Comparison of ENCODE assay signal across 24 cellular contexts in the genomic region with DNA sequence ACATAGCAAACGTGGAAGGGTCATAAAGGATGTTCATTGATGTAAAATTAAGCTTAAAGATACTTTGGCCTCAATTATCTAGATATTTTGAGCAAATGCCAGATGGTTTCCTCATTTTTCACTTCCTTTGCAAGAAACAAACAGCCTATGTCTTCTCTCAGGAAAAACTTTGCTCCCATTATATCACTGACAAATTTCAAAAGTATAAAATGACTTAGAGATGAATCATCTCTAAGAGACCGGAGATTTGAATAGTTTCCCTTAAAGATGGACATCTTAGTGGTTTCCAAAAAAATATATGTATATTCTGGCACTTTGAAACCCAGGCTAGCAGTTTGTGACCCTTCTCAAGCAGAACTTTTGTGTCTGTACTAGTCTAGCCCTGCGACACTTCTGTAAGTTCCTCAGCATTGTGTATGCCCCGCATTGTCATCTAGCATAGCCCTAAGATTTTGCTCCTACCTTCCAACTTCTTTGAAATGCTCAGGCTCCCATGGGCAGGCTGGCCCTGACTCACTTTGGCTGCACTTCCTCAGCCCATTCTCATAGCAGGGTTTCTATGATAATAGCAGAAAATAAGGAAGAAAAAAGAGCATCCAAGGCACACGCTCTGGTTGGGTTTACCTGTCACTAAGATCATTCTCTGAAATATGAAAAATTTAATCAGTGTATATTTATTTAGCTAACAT. TPM values are rescaled to one million over a fixed set of nuclear protein-coding genes. Genes with fewer than 3 reads are reported as not detected.
"Had no signal": no experiment of that assay in that cellular context is flagged by ENCODE, and none has a peak within 500 bp of the region (broad histone marks: within the 10 kb centered on the region; RNA-seq: fewer than 3 reads in every experiment).

No MANE protein-coding gene starts in this region.

- H3K36me3 ChIP-seq: esophagus muscularis mucosa, left lung, sigmoid colon, suprapubic skin, upper lobe of left lung, WERI-Rb-1 had no signal

- H3K27ac Mint-ChIP-seq: activated CD8-positive, alpha-beta T cell treated with anti-CD3 and anti-CD28 coated beads, Interleukin-2, amount 10 ng/mL, durations not matched to agents 7 days and 5 days; activated naive CD8-positive, alpha-beta T cell treated with anti-CD3 and anti-CD28 coated beads, Interleukin-2, amount 10 ng/mL, durations not matched to agents 7 days and 5 days; naive thymus-derived CD8-positive, alpha-beta T cell; T-cell had no signal

- H3K4me1 ChIP-seq: esophagus muscularis mucosa, foreskin keratinocyte, left lung, psoas muscle, sigmoid colon, suprapubic skin, upper lobe of left lung had no signal

- H3K4me3 Mint-ChIP-seq: activated CD8-positive, alpha-beta T cell treated with anti-CD3 and anti-CD28 coated beads, Interleukin-2, amount 10 ng/mL, durations not matched to agents 7 days and 5 days; activated naive CD8-positive, alpha-beta T cell treated with anti-CD3 and anti-CD28 coated beads, Interleukin-2, amount 10 ng/mL, durations not matched to agents 7 days and 5 days; central memory CD8-positive, alpha-beta T cell; naive thymus-derived CD8-positive, alpha-beta T cell; T-cell had no signal

- H3K9me3 Mint-ChIP-seq: central memory CD8-positive, alpha-beta T cell had no signal

- H3K4me1 Mint-ChIP-seq: activated naive CD8-positive, alpha-beta T cell treated with anti-CD3 and anti-CD28 coated beads, Interleukin-2, amount 10 ng/mL, durations not matched to agents 7 days and 5 days; central memory CD8-positive, alpha-beta T cell; naive thymus-derived CD8-positive, alpha-beta T cell; T-cell had no signal

- H3K4me3 ChIP-seq: dorsolateral prefrontal cortex, esophagus muscularis mucosa, left lung, mucosa of descending colon, psoas muscle, sigmoid colon, suprapubic skin, upper lobe of left lung had no signal

- DNase-seq: activated CD4-positive, alpha-beta T cell treated with anti-CD3 and anti-CD28 coated beads for 4 hours; activated CD8-positive, alpha-beta memory T cell treated with anti-CD3 and anti-CD28 coated beads, Interleukin-2, amount 50 U/mL, for 48 hours; activated CD8-positive, alpha-beta T cell treated with anti-CD3 and anti-CD28 coated beads, Interleukin-2, amount 10 ng/mL, durations not matched to agents 7 days and 5 days; activated naive CD8-positive, alpha-beta T cell treated with anti-CD3 and anti-CD28 coated beads, Interleukin-2, amount 10 ng/mL, durations not matched to agents 7 days and 5 days; aorta; dorsolateral prefrontal cortex; foreskin keratinocyte; head of caudate nucleus; islet precursor cell; left lung; mucosa of descending colon; naive thymus-derived CD8-positive, alpha-beta T cell; nucleus accumbens; psoas muscle; sigmoid colon; stimulated activated CD4-positive, alpha-beta T cell treated with anti-CD3 and anti-CD28 coated beads, Interleukin-12 subunit alpha, Interleukin-12 subunit beta, amount 100 ng/mL, for 4 hours; stimulated activated naive CD4-positive, alpha-beta T cell treated with Interleukin-2 at 50 U/mL for 16 hours; T-cell; upper lobe of left lung; WERI-Rb-1 had no signal

- H3K36me3 Mint-ChIP-seq: activated naive CD8-positive, alpha-beta T cell treated with anti-CD3 and anti-CD28 coated beads, Interleukin-2, amount 10 ng/mL, durations not matched to agents 7 days and 5 days; naive thymus-derived CD8-positive, alpha-beta T cell; T-cell had no signal

- H3K27me3 ChIP-seq: foreskin keratinocyte, sigmoid colon, suprapubic skin, upper lobe of left lung had no signal

- FAIRE-seq: endometrium had no signal

- H3K9me3 ChIP-seq: esophagus muscularis mucosa, left lung, mucosa of descending colon, sigmoid colon, suprapubic skin, upper lobe of left lung had no signal

- H3K27ac ChIP-seq: dorsolateral prefrontal cortex, esophagus muscularis mucosa, foreskin keratinocyte, left lung, psoas muscle, sigmoid colon, suprapubic skin, upper lobe of left lung, WERI-Rb-1 had no signal

- ATAC-seq: activated CD8-positive, alpha-beta T cell treated with anti-CD3 and anti-CD28 coated beads, Interleukin-2, amount 10 ng/mL, durations not matched to agents 7 days and 5 days; foreskin keratinocyte; left lung; mucosa of descending colon; naive thymus-derived CD8-positive, alpha-beta T cell; psoas muscle; T-cell had no signal

RNA-seq across cellular contexts. Expression of gene POU3F2, which starts 25.7 kb away (rescaled TPM):
- total RNA-seq: activated CD8-positive, alpha-beta T cell treated with anti-CD3 and anti-CD28 coated beads, Interleukin-2, amount 10 ng/mL, durations not matched to agents 7 days and 5 days; activated naive CD8-positive, alpha-beta T cell treated with anti-CD3 and anti-CD28 coated beads, Interleukin-2, amount 10 ng/mL, durations not matched to agents 7 days and 5 days; aorta; esophagus muscularis mucosa; foreskin keratinocyte; left lung; mucosa of descending colon; naive thymus-derived CD8-positive, alpha-beta T cell; psoas muscle; sigmoid colon; suprapubic skin; T-cell; upper lobe of left lung had no signal
- polyA plus RNA-seq: aorta; foreskin keratinocyte; naive thymus-derived CD8-positive, alpha-beta T cell; sigmoid colon had no signal
